In genomic region chr6:15950962-15951569, GRCh38 we compare ENCODE assay signal across 21 cellular contexts.
A peak's percentile ranks its signal among the peaks of the same experiment; 100 is the strongest.
DNase-seq lines count a peak whose midpoint lies in the region; ATAC-seq, FAIRE-seq and TF ChIP-seq lines count a peak whose summit lies in the region.
"Had no signal": no experiment of that assay in that cellular context is flagged by ENCODE, and none has a peak within 500 bp of the region (broad histone marks: within the 10 kb centered on the region; RNA-seq: fewer than 3 reads in every experiment).

No MANE protein-coding gene starts in this region.

- peak; percentile 49 for FAIRE-seq in endothelial cell of umbilical vein (lab: Jason Lieb, UNC)

- peaks cover 0 to 3% of the 10 kb centered on the region in 2 donors for H3K36me3 Mint-ChIP-seq in stimulated activated naive B cell treated with anti-CD40 and anti-IgM and Interleukin-4, amounts not matched to agents 10 μg/mL and 1 μg/mL and 100 μg/mL, for 72 hours
- H3K36me3 Mint-ChIP-seq: CD14-positive monocyte, IgD-negative memory B cell had no signal

- no peaks in the 10 kb centered on the region for H3K27me3 ChIP-seq in endothelial cell of umbilical vein (ENCODE audit: control insufficient read depth in 2 of 2, insufficient read depth in 2 of 2, low read length in 2 of 2)
- H3K27me3 ChIP-seq: Peyer's patch had no signal

- peak; percentile 82 to 87 for ATAC-seq in stimulated activated naive B cell treated with anti-CD40 and anti-IgM and Interleukin-4, amounts not matched to agents 10 μg/mL and 1 μg/mL and 100 μg/mL, for 72 hours (replicated peaks)
- ATAC-seq: HCT116 had no signal

- no peaks in the 10 kb centered on the region for H3K9me3 ChIP-seq in HEK293 (ENCODE audit: control insufficient read depth, insufficient read depth, low read depth, low read length)
- no peaks in the 10 kb centered on the region for H3K9me3 ChIP-seq in endothelial cell of umbilical vein (replicated peaks; ENCODE audit: control insufficient read depth, insufficient read depth, low read length)
- H3K9me3 ChIP-seq: Peyer's patch had no signal

- H3K4me3 Mint-ChIP-seq in stimulated activated naive B cell treated with anti-CD40 and anti-IgM and Interleukin-4, amounts not matched to agents 10 μg/mL and 1 μg/mL and 100 μg/mL, for 72 hours, result no peak overlapping the region
- H3K4me3 Mint-ChIP-seq: CD14-positive monocyte, IgD-negative memory B cell had no signal

- H3K79me2 ChIP-seq in endothelial cell of umbilical vein (ENCODE audit: control insufficient read depth, insufficient read depth, low read length), result no peaks in the 10 kb centered on the region

- no peak overlapping the region for H3K9ac ChIP-seq in endothelial cell of umbilical vein (replicated peaks; ENCODE audit: extremely low read depth, insufficient read depth, low read length)

- H3K27me3 Mint-ChIP-seq in stimulated activated naive B cell treated with anti-CD40 and anti-IgM and Interleukin-4, amounts not matched to agents 10 μg/mL and 1 μg/mL and 100 μg/mL, for 72 hours, result no peaks in the 10 kb centered on the region

- H3K36me3 ChIP-seq in HEK293 (ENCODE audit: control insufficient read depth in 2 of 2, insufficient read depth in 1 of 2, low read length in 2 of 2), result no peaks in the 10 kb centered on the region
- no peaks in the 10 kb centered on the region for H3K36me3 ChIP-seq in endothelial cell of umbilical vein (ENCODE audit: control insufficient read depth in 2 of 2, extremely low read depth in 1 of 2, insufficient read depth in 2 of 2, low read length in 2 of 2)
- H3K36me3 ChIP-seq: Peyer's patch had no signal

- H3K4me1 ChIP-seq in HEK293 (ENCODE audit: control insufficient read depth, insufficient read depth, low read length) (peaks cover 51% of the 10 kb centered on the region), endothelial cell of umbilical vein (ENCODE audit: control insufficient read depth, extremely low read depth, insufficient read depth, low read length) (peaks cover 28% of the 10 kb centered on the region)

- DNase-seq in CD1c-positive myeloid dendritic cell (ENCODE audit: extremely low spot score) (peak; percentile 11), endothelial cell of umbilical vein (ENCODE audit: low read depth, low spot score) (no peak), NCI-H2107 treated with DMSO at 0.1 percent for 48 hours (lab: John Stamatoyannopoulos, UW; ENCODE audit: unreplicated experiment) (no peak), H4 (ENCODE audit: low spot score) (no peak)
- peak; percentile 20 for DNase-seq in stimulated activated naive B cell treated with anti-CD40 and anti-IgM and Interleukin-4, amounts not matched to agents 10 μg/mL and 1 μg/mL and 100 μg/mL, for 72 hours
- DNase-seq in activated T-cell treated with anti-CD3 and anti-CD28 coated beads, Interleukin-2, amount 50 U/mL, for 1 hour, result no peak
- DNase-seq: Calu3, DMS79 treated with DMSO at 0.1 percent for 48 hours, GOT3, NCI-H1048, NCI-H1417 treated with DMSO at 0.1 percent for 48 hours, NCI-H2081, NCI-H226, NCI-H510A, OCI-M1, Peyer's patch, T-helper 1 cell had no signal

- POLR2A ChIA-PET in HEK293 (lab: Yijun Ruan, JAX), result interaction anchor here (0.9 kb wide), 1 partner anchor 178 kb away, joined by 3 read pairs; the partner anchor contains the start of gene MYLIP
- POLR2A ChIA-PET in endothelial cell of umbilical vein (lab: Charles Lee), result no interaction called here

- dilution Hi-C loops in endothelial cell of umbilical vein (cut with MboI; ENCODE audit: extremely low pct_ligation_motif_present, low sequenced_read_pairs), result no loop called here

- peaks cover 0 to 3% of the 10 kb centered on the region in 2 donors for H3K9me3 Mint-ChIP-seq in stimulated activated naive B cell treated with anti-CD40 and anti-IgM and Interleukin-4, amounts not matched to agents 10 μg/mL and 1 μg/mL and 100 μg/mL, for 72 hours
- H3K9me3 Mint-ChIP-seq: IgD-negative memory B cell had no signal

- no peak overlapping the region for H2AFZ ChIP-seq in endothelial cell of umbilical vein (ENCODE audit: low read depth, low read length)

- TF ChIP-seq CTCF in HEK293 (tag by site-specific recombination; IDR thresholded peaks at IDR 0.05), result no peak
- no peak for TF ChIP-seq CTCF in endothelial cell of umbilical vein (IDR thresholded peaks at IDR 0.05; ENCODE audit: extremely low read depth in 1 of 2, insufficient read depth in 1 of 2, low read depth in 1 of 2, low read length in 2 of 2)

- CTCF ChIA-PET in HEK293 (lab: Yijun Ruan, JAX), result interaction anchor here (0.7 to 0.9 kb wide), 4 partner anchors 39 to 255 kb away, joined by 3 to 4 read pairs (median 3); partner anchors contain the start of gene MYLIP
- CTCF ChIA-PET in endothelial cell of umbilical vein (lab: Charles Lee), result no interaction called here

- intact Hi-C loops in endothelial cell of umbilical vein (cut with micrococcal nuclease), result no loop called here

- no peak overlapping the region for H3K4me2 ChIP-seq in endothelial cell of umbilical vein (ENCODE audit: insufficient read depth, low read length)

- no peak overlapping the region for H3K27ac Mint-ChIP-seq in stimulated activated naive B cell treated with anti-CD40 and anti-IgM and Interleukin-4, amounts not matched to agents 10 μg/mL and 1 μg/mL and 100 μg/mL, for 72 hours
- H3K27ac Mint-ChIP-seq: CD14-positive monocyte had no signal

- H3K4me1 Mint-ChIP-seq in stimulated activated naive B cell treated with anti-CD40 and anti-IgM and Interleukin-4, amounts not matched to agents 10 μg/mL and 1 μg/mL and 100 μg/mL, for 72 hours, result peaks cover 18 to 39% of the 10 kb centered on the region in 2 donors

- no peaks in the 10 kb centered on the region for H3K9me1 ChIP-seq in endothelial cell of umbilical vein (replicated peaks; ENCODE audit: control insufficient read depth, extremely low read depth, insufficient read depth, low read length)

- no peak overlapping the region for H3K4me3 ChIP-seq in HEK293 (ENCODE audit: low read depth, low read length)
- H3K4me3 ChIP-seq in endothelial cell of umbilical vein (replicated peaks in 1 of 3; ENCODE audit: insufficient read depth in 1 of 3, low read depth in 1 of 3, low read length in 3 of 3), result no peak overlapping the region
- H3K4me3 ChIP-seq: Peyer's patch had no signal

- no TSS peak for BruUV-seq in endothelial cell of umbilical vein (replicated peaks; lab: Mats Ljungman, UMichigan)

- TF ChIP-seq POLR2A in endothelial cell of umbilical vein (IDR thresholded peaks at IDR 0.05; ENCODE audit: low read depth, low read length), result no peak

- H3K27ac ChIP-seq in HEK293 (ENCODE audit: extremely low read depth, low read depth, low read length), result peak overlapping the region; percentile 80
- no peak overlapping the region for H3K27ac ChIP-seq in endothelial cell of umbilical vein (ENCODE audit: insufficient read depth, low read depth, low read length)
- H3K27ac ChIP-seq: Peyer's patch had no signal

- H4K20me1 ChIP-seq in endothelial cell of umbilical vein (replicated peaks; ENCODE audit: control insufficient read depth, extremely low read depth, insufficient read depth, low read length), result no peaks in the 10 kb centered on the region

TF ChIP-seq in HEK293, 187 proteins besides CTCF, POLR2A, EP300 and RAD21 (continues in another document):
- TF ChIP-seq ZNF274 (IDR thresholded peaks at IDR 0.05; ENCODE audit: low read length) (no peak), ZNF274 (tag by site-specific recombination; IDR thresholded peaks at IDR 0.05; ENCODE audit: borderline replicate concordance) (no peak), ZNF530 (tag by site-specific recombination; IDR thresholded peaks at IDR 0.05; ENCODE audit: low read depth) (no peak), ZNF645 (tag by site-specific recombination; IDR thresholded peaks at IDR 0.05) (no peak)

TF ChIP-seq in endothelial cell of umbilical vein, 7 proteins besides CTCF, POLR2A, EP300 and RAD21:
- TF ChIP-seq MAX (IDR thresholded peaks at IDR 0.05; ENCODE audit: insufficient read depth, insufficient read length) (no peak), GATA2 (IDR thresholded peaks at IDR 0.05; ENCODE audit: insufficient read depth, insufficient read length, low read depth, low read length) (no peak), FOS (IDR thresholded peaks at IDR 0.05; ENCODE audit: borderline replicate concordance, insufficient read depth, low read length) (no peak)
TF ChIP-seq in endothelial cell of umbilical vein: peak in this region for 0.

Comparison
In these comparisons a context has a peak if more than half of its experiments do, and no peak if none do; other contexts are left out.
1. DNase-seq: peak in CD1c-positive myeloid dendritic cell (single experiment) and stimulated activated naive B cell treated with anti-CD40 and anti-IgM and Interleukin-4, amounts not matched to agents 10 μg/mL and 1 μg/mL and 100 μg/mL, for 72 hours (single experiment); none in endothelial cell of umbilical vein (single experiment), activated T-cell treated with anti-CD3 and anti-CD28 coated beads, Interleukin-2, amount 50 U/mL, for 1 hour (single experiment), NCI-H2107 treated with DMSO at 0.1 percent for 48 hours (single experiment) and H4 (single experiment).